8 cellular contexts compared by ENCODE assay signal in the genomic region with DNA sequence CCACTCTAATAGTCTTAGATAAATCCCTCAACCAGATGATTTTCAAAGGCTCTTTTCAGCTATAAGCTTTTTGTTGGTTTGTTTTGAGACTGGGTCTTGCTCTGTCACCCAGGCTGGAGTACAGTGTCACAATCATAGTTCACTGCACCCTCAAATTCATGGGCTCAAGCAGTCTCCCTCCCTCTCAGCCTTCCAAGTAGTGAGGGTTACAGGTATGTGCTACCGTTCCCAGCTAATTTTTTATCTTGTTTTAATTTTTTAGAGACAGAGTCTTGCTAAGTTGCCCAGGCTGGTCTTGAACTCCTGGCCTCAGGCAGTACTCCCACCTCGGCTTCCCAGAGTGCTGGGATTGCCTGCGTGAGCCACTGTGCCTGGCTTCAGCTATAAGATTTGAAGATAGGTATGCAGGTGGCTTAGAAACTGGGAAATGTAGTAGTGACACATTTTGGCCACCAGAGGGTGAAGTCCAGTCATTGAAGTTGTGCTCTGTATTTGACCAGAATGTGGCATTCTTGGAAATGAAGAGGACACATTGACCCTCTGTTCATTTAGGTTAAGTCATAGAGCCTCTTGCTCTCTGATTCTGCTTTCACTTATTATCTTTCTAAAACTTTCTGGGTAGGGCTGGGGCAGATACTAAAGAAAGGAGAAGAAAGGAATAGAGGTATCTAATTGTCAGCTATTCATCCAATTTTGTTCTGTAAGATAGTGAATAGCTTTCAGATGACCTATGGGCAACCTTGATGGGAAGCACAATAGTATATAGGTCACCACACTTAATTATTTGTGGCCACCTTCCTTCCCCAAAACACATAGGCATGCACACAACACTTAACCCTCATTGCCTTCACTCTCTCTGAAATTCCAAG. TPM values are rescaled to one million over a fixed set of nuclear protein-coding genes. Genes with fewer than 3 reads are reported as not detected.
A peak's percentile ranks its signal among the peaks of the same experiment; 100 is the strongest.
DNase-seq lines count a peak whose midpoint lies in the region; ATAC-seq, FAIRE-seq and TF ChIP-seq lines count a peak whose summit lies in the region.

No MANE protein-coding gene starts in this region.

- peak; percentile 62 for TF ChIP-seq RAD21 in GM12878 (IDR thresholded peaks at IDR 0.05; ENCODE audit: insufficient read depth, low read depth, low read length)

- in situ Hi-C loops in GM12878 (cut with MboI), result no loop called here

- H3K27me3 ChIP-seq in GM12878 (replicated peaks in 1 of 2; ENCODE audit: control insufficient read depth in 2 of 2, insufficient read depth in 2 of 2, low read length in 1 of 2), result no peaks in the 10 kb centered on the region

- TF ChIP-seq CTCF in GM12878 (IDR thresholded peaks at IDR 0.05 in 2 of 3, conservative IDR thresholded peaks at IDR 0.05 in 1 of 3; ENCODE audit: control insufficient read depth in 2 of 3, extremely low read depth in 1 of 3, insufficient read depth in 1 of 3, low read depth in 3 of 3, low read length in 3 of 3), result peak; percentile 71 to 76 (median 75)

- peaks cover 8% of the 10 kb centered on the region; the same call in 1 of the 2 replicates for H4K20me1 ChIP-seq in GM12878 (ENCODE audit: control insufficient read depth, insufficient read depth)

- H3K4me3 Mint-ChIP-seq in immature natural killer cell, result no peak overlapping the region

- no peaks in the 10 kb centered on the region for H3K9me3 ChIP-seq in GM12878 (replicated peaks; ENCODE audit: control insufficient read depth, insufficient read depth, low read length)

- SMC1A ChIA-PET in GM12878 (lab: Charles Lee; ENCODE audit: uncharacterized antibody, unreplicated experiment), result interaction anchor here (0.5 to 2.9 kb wide), 19 partner anchors 9 to 1453 kb away, joined by 3 to 16 read pairs (median 4); no protein-coding TSS in a partner anchor

- no peak overlapping the region for H3K9ac ChIP-seq in GM12878 (ENCODE audit: control insufficient read depth, insufficient read depth, low read length)

- RAD21 ChIA-PET in GM12878 (lab: Charles Lee; ENCODE audit: unreplicated experiment), result interaction anchor here (0.8 to 2.5 kb wide), 9 partner anchors 16 to 317 kb away, joined by 3 to 13 read pairs (median 4); a partner anchor contains a TSS

- H3K36me3 ChIP-seq in GM12878 (ENCODE audit: control insufficient read depth in 2 of 2, insufficient read depth in 2 of 2, low read length in 1 of 2), result peaks cover 3 to 5% of the 10 kb centered on the region in 2 experiments; a peak in 3 of 4 replicates

- FAIRE-seq in GM12878 (lab: Jason Lieb, UNC), result peak; percentile 61

- H3K9me3 Mint-ChIP-seq in immature natural killer cell, result no peaks in the 10 kb centered on the region

- no peak overlapping the region for H2AFZ ChIP-seq in GM12878 (ENCODE audit: control insufficient read depth, low read depth, low read length)

- BruUV-seq in GM12878 (replicated peaks; lab: Mats Ljungman, UMichigan), result no TSS peak

- no peak overlapping the region for H3K4me3 ChIP-seq in GM12878

- peaks cover 24% of the 10 kb centered on the region for H3K4me1 ChIP-seq in GM12878 (ENCODE audit: control insufficient read depth, insufficient read depth, low read length)

- no peak overlapping the region for H3K27ac Mint-ChIP-seq in immature natural killer cell

- TF ChIP-seq EP300 in GM12878 (IDR thresholded peaks at IDR 0.05; ENCODE audit: borderline replicate concordance in 1 of 2, control insufficient read depth in 1 of 2, low read depth in 2 of 2, low read length in 2 of 2), result no peak

- TF ChIP-seq POLR2A in GM12878 (IDR thresholded peaks at IDR 0.05; ENCODE audit: low read depth, low read length), result no peak

- intact Hi-C loops in GM12878 (cut with micrococcal nuclease; ENCODE audit: unreplicated experiment), result loop anchor here (1.0 to 5.0 kb wide), 2 partner anchors 139 to 222 kb away; no protein-coding TSS in a partner anchor

- peaks cover 0 to 6% (median 0%) of the 10 kb centered on the region in 3 donors for H3K36me3 Mint-ChIP-seq in immature natural killer cell

- peaks cover 0 to 2% (median 0%) of the 10 kb centered on the region in 3 donors for H3K27me3 Mint-ChIP-seq in immature natural killer cell (ENCODE audit: low read depth in 3 of 3)

- no peak overlapping the region for H3K27ac ChIP-seq in GM12878 (ENCODE audit: control insufficient read depth, insufficient read depth)

- CTCF ChIA-PET in GM12878 (lab: Yijun Ruan, JAX), result interaction anchor here (0.6 to 4.5 kb wide), 37 partner anchors 9 to 1106 kb away, joined by 3 to 42 read pairs (median 5); a partner anchor contains a TSS

- 65% methylated on average over 3 of the region's 3 CpGs for WGBS in GM12878 (ENCODE audit: insufficient coverage, insufficient replicate concordance, low lambda C conversion rate, missing lambda C conversion rate)

- peak; percentile 37 for DNase-seq in SIG-M5 treated with dmso at 0.1 percent for 504 hours (lab: John Stamatoyannopoulos, UW; ENCODE audit: unreplicated experiment)
- no peak for DNase-seq in SIG-M5 (lab: John Stamatoyannopoulos, UW)
- DNase-seq in HCEC 1CT, result peak; percentile 47
- DNase-seq in NCI-H748 treated with DMSO at 0.1 percent for 48 hours (lab: John Stamatoyannopoulos, UW), result peak; percentile 29
- peak; percentile 19 for DNase-seq in GM12878 (ENCODE audit: low read depth, low spot score)
- peak in 2 of 3 donors; percentile 23 to 25 for DNase-seq in immature natural killer cell
- peak; percentile 35 for DNase-seq in stimulated activated CD8-positive, alpha-beta memory T cell treated with anti-CD3 and anti-CD28 coated beads, Interleukin-4, amount 100 ng/mL, for 48 hours

- POLR2A ChIA-PET in GM12878 (lab: Charles Lee), result no interaction called here

- H3K4me1 Mint-ChIP-seq in immature natural killer cell, result peaks cover 59 to 80% of the 10 kb centered on the region in 2 donors

- H3K79me2 ChIP-seq in GM12878 (ENCODE audit: control insufficient read depth, insufficient read depth, low read length), result no peaks in the 10 kb centered on the region

- no peak overlapping the region for H3K4me2 ChIP-seq in GM12878 (ENCODE audit: control insufficient read depth, insufficient read depth)

- ATAC-seq in GM12878 (peak; percentile 82), GM18870 (IDR thresholded peaks at IDR 0.05; ENCODE audit: unreplicated experiment) (no peak)

TF ChIP-seq in GM12878, 131 proteins besides CTCF, POLR2A, EP300 and RAD21 (continues in another document):
- TF ChIP-seq RFX5 (IDR thresholded peaks at IDR 0.05; ENCODE audit: low read depth, low read length) (no peak), SMC3 (IDR thresholded peaks at IDR 0.05; ENCODE audit: borderline replicate concordance, low read length) (peak; percentile 49; the same call in 1 of the 2 replicates), EZH2 (IDR thresholded peaks at IDR 0.05; ENCODE audit: borderline replicate concordance, control insufficient read depth, low read depth, low read length) (no peak), RUNX3 (IDR thresholded peaks at IDR 0.05; ENCODE audit: low read length) (0 out of 2 replicates have a peak, but pooled peaks have one; percentile 9), SREBF2 (IDR thresholded peaks at IDR 0.05; ENCODE audit: low read length) (no peak), SUPT20H (IDR thresholded peaks at IDR 0.05; ENCODE audit: borderline replicate concordance, control insufficient read depth, low read depth, low read length) (no peak), YY1 (IDR thresholded peaks at IDR 0.05; ENCODE audit: low read depth, low read length) (0 out of 2 replicates have a peak, but pooled peaks have one; percentile 12), PAX8 (IDR thresholded peaks at IDR 0.05) (no peak), JUND (IDR thresholded peaks at IDR 0.05; ENCODE audit: low read depth, low read length) (no peak)

RNA-seq across cellular contexts. Expression of a gene that starts 36.0 kb away (rescaled TPM):
- 59.1 and 61.5 TPM in 2 replicates for total RNA-seq in GM12878 (2013; cell fraction: nucleolus; rRNA removed)
- total RNA-seq in GM12878 (2014; rRNA removed) (12.1 and 15.8 TPM in 2 replicates), GM12878 (2014; rRNA removed; fragmentation: Illumina TruSeq; extraction: Trizol) (19.7 and 20.3 TPM in 2 replicates), GM12878 (2021) (12.9 and 13.7 TPM in 2 replicates)
- 6.5 TPM for polyA plus RNA-seq in GM12878 (2011; ENCODE audit: low read depth)
- polyA plus RNA-seq in GM12878 (2011; rRNA removed) (16.2 and 19.5 TPM in 2 replicates), GM12878 (2014; fragmentation: Illumina TruSeq; extraction: Trizol) (19.4 and 27.7 TPM in 2 replicates), GM12878 (2014; fragmentation: Nextera tagmentation; extraction: Ambion mirVana) (10 to 100 TPM; 11.3 to 14.7 TPM), GM12878 (2014; rRNA removed) (12.4 and 13.8 TPM in 2 replicates), GM12878 (2016; fragmentation: Nextera tagmentation; extraction: Ambion mirVana) (10 to 100 TPM; 16.0 to 19.9 TPM), immature natural killer cell (10 to 100 TPM in 1 of 3 donors, 1 to 10 TPM in 1, under 1 TPM in 1; 0.22 to 13.9 (median 8.1) TPM)
- 9.3 and 9.4 TPM in 2 replicates for polyA plus RNA-seq in GM12878 (2011; cell fraction: cytosol; rRNA removed)
- polyA plus RNA-seq in GM12878 (2011; cell fraction: nucleus; rRNA removed), result 12.7 and 14.3 TPM in 2 replicates
- polyA plus RNA-seq in GM12878 (2012), result 9.5 and 12.9 TPM in 2 replicates
- polyA minus RNA-seq in GM12878 (2011; rRNA and poly(A)+ RNA removed), result 20.3 and 30.3 TPM in 2 replicates
- polyA minus RNA-seq in GM12878 (2011; cell fraction: cytosol; rRNA and poly(A)+ RNA removed), result 5.5 and 8.2 TPM in 2 replicates
- 25.0 and 29.6 TPM in 2 replicates for polyA minus RNA-seq in GM12878 (2011; cell fraction: nucleus; rRNA and poly(A)+ RNA removed)
